35 cellular contexts compared by ENCODE assay signal in the genomic region with DNA sequence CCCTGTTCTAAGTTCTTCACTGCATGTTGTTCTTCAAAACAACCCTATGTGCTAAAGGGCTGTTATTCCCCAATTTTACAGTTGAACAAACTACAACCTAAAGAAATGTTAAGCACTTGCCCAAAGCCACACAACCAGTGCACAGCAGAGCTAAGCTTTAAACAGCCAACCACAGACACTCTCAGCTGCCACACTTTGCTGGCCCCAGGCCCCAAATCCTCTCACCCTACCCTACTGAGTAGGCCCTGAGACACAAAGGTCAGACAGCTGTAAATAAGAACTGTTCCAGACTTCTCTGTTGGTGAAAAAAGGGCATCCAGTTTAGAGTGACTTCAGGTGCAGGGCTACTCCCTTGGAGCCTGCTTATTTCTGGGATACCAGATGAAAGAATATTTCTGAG. TPM values are rescaled to one million over a fixed set of nuclear protein-coding genes. Genes with fewer than 3 reads are reported as not detected.
"Had no signal": no experiment of that assay in that cellular context is flagged by ENCODE, and none has a peak within 500 bp of the region (broad histone marks: within the 10 kb centered on the region; RNA-seq: fewer than 3 reads in every experiment).

No MANE protein-coding gene starts in this region.

- DNase-seq: activated B cell treated with CpG ODN at 0.5 μM for 24 hours; activated CD4-positive, alpha-beta memory T cell treated with anti-CD3 and anti-CD28 coated beads for 36 hours; activated CD4-positive, alpha-beta T cell treated with anti-CD3 and anti-CD28 coated beads for 48 hours; activated CD4-positive, alpha-beta T cell treated with anti-CD3 and anti-CD28 coated beads, Interleukin-2, amount 50 U/mL, for 1 hour; activated CD8-positive, alpha-beta memory T cell treated with anti-CD3 and anti-CD28 coated beads, Interleukin-2, amount 10 ng/mL, durations not matched to agents 7 days and 5 days; activated CD8-positive, alpha-beta memory T cell treated with anti-CD3 and anti-CD28 coated beads, Interleukin-2, amount 50 U/mL, for 4 hours; activated CD8-positive, alpha-beta T cell treated with anti-CD3 and anti-CD28 coated beads, Interleukin-2, amount 10 ng/mL, durations not matched to agents 7 days and 5 days; activated effector memory CD4-positive, alpha-beta T cell treated with anti-CD3 and anti-CD28 coated beads, Interleukin-2, amount 50 U/mL, for 16 hours; activated naive CD4-positive, alpha-beta T cell treated with anti-CD3 and anti-CD28 coated beads for 36 hours; activated naive CD8-positive, alpha-beta T cell treated with anti-CD3 and anti-CD28 coated beads for 36 hours; activated naive CD8-positive, alpha-beta T cell treated with anti-CD3 and anti-CD28 coated beads, Interleukin-2, amount 50 U/mL, for 24 hours; activated T-cell treated with anti-CD3 and anti-CD28 coated beads, Interleukin-2, amount 50 U/mL, for 1 hour; activated T-cell treated with anti-CD3 and anti-CD28 coated beads, Interleukin-2, amount 50 U/mL, for 48 hours; adrenal gland; amygdala; aorta; body of pancreas; caudate nucleus; cortex of kidney; dermis blood vessel endothelial cell; effector CD4-positive, alpha-beta T cell; effector memory CD8-positive, alpha-beta T cell; erythroblast; foreskin keratinocyte; gastrocnemius medialis; SW 1271; T-cell; T-helper 9 cell; WERI-Rb-1 had no signal

- ATAC-seq: activated CD4-positive, CD25-positive, alpha-beta regulatory T cell treated with anti-CD3 and anti-CD28 coated beads, Interleukin-2, amount 50 U/mL, for 24 hours; activated CD8-positive, alpha-beta memory T cell treated with anti-CD3 and anti-CD28 coated beads, Interleukin-2, amount 10 ng/mL, durations not matched to agents 7 days and 5 days; activated CD8-positive, alpha-beta T cell treated with anti-CD3 and anti-CD28 coated beads, Interleukin-2, amount 10 ng/mL, durations not matched to agents 7 days and 5 days; activated naive CD8-positive, alpha-beta T cell treated with anti-CD3 and anti-CD28 coated beads, Interleukin-2, amount 50 U/mL, for 24 hours; body of pancreas; effector memory CD8-positive, alpha-beta T cell; foreskin keratinocyte; gastrocnemius medialis; T-cell had no signal

- H3K4me3 Mint-ChIP-seq: activated B cell treated with CpG ODN at 0.5 μM for 24 hours; activated CD4-positive, alpha-beta memory T cell treated with anti-CD3 and anti-CD28 coated beads for 36 hours; activated CD8-positive, alpha-beta memory T cell treated with anti-CD3 and anti-CD28 coated beads, Interleukin-2, amount 10 ng/mL, durations not matched to agents 7 days and 5 days; activated CD8-positive, alpha-beta T cell treated with anti-CD3 and anti-CD28 coated beads, Interleukin-2, amount 10 ng/mL, durations not matched to agents 7 days and 5 days; activated naive CD4-positive, alpha-beta T cell treated with anti-CD3 and anti-CD28 coated beads for 36 hours; activated naive CD4-positive, alpha-beta T cell treated with anti-CD3 and anti-CD28 coated beads, Interleukin-2, amount 50 U/mL, for 24 hours; activated naive CD8-positive, alpha-beta T cell treated with anti-CD3 and anti-CD28 coated beads for 36 hours; activated naive CD8-positive, alpha-beta T cell treated with anti-CD3 and anti-CD28 coated beads, Interleukin-2, amount 50 U/mL, for 24 hours; activated T-helper 1 cell treated with anti-CD3 and anti-CD28 coated beads, Interleukin-12 subunit alpha, Interleukin-12 subunit beta, Interleukin-2, Interleukin-4 antibody, amounts not matched to agents 30 ng/mL and 10 ng/mL and 1 ng/mL, durations not matched to agents 14 hours and 24 hours and 36 hours; effector memory CD8-positive, alpha-beta T cell; T-cell; T-helper 1 cell treated with Interleukin-12 subunit alpha and Interleukin-12 subunit beta and Interleukin-4 antibody, amounts not matched to agents 30 μg/mL and 1 μg/mL, for 36 hours had no signal

- H3K4me3 ChIP-seq: adrenal gland, body of pancreas, esophagus muscularis mucosa, gastrocnemius medialis had no signal

- H3K27ac ChIP-seq: adrenal gland, body of pancreas, esophagus muscularis mucosa, foreskin keratinocyte, WERI-Rb-1 had no signal

- H3K4me1 Mint-ChIP-seq: activated B cell treated with CpG ODN at 0.5 μM for 24 hours; activated naive CD4-positive, alpha-beta T cell treated with anti-CD3 and anti-CD28 coated beads, Interleukin-2, amount 50 U/mL, for 24 hours; activated naive CD8-positive, alpha-beta T cell treated with anti-CD3 and anti-CD28 coated beads for 36 hours; activated naive CD8-positive, alpha-beta T cell treated with anti-CD3 and anti-CD28 coated beads, Interleukin-2, amount 50 U/mL, for 24 hours; T-cell had no signal

- H3K9me3 ChIP-seq: adrenal gland, body of pancreas, esophagus muscularis mucosa, gastrocnemius medialis had no signal

- H3K9me3 Mint-ChIP-seq: activated B cell treated with CpG ODN at 0.5 μM for 24 hours; activated CD4-positive, alpha-beta memory T cell treated with anti-CD3 and anti-CD28 coated beads for 36 hours; activated naive CD4-positive, alpha-beta T cell treated with anti-CD3 and anti-CD28 coated beads for 36 hours; activated naive CD4-positive, alpha-beta T cell treated with anti-CD3 and anti-CD28 coated beads, Interleukin-2, amount 50 U/mL, for 24 hours; activated naive CD8-positive, alpha-beta T cell treated with anti-CD3 and anti-CD28 coated beads for 36 hours; activated naive CD8-positive, alpha-beta T cell treated with anti-CD3 and anti-CD28 coated beads, Interleukin-2, amount 50 U/mL, for 24 hours; activated T-helper 1 cell treated with anti-CD3 and anti-CD28 coated beads, Interleukin-12 subunit alpha, Interleukin-12 subunit beta, Interleukin-2, Interleukin-4 antibody, amounts not matched to agents 30 ng/mL and 10 ng/mL and 1 ng/mL, durations not matched to agents 14 hours and 24 hours and 36 hours; activated T-helper 2 cell treated with anti-CD3 and anti-CD28 coated beads, Interferon-gamma antibody, Interleukin-2, Interleukin-4, amounts not matched to agents 10 μg/mL and 5 μg/mL and 100 μg/mL, durations not matched to agents 14 hours and 24 hours and 36 hours; effector memory CD8-positive, alpha-beta T cell; T-cell; T-helper 1 cell treated with Interleukin-12 subunit alpha and Interleukin-12 subunit beta and Interleukin-4 antibody, amounts not matched to agents 30 μg/mL and 1 μg/mL, for 36 hours had no signal

- H3K27ac Mint-ChIP-seq: activated B cell treated with CpG ODN at 0.5 μM for 24 hours; activated CD4-positive, alpha-beta memory T cell treated with anti-CD3 and anti-CD28 coated beads for 36 hours; activated CD8-positive, alpha-beta memory T cell treated with anti-CD3 and anti-CD28 coated beads, Interleukin-2, amount 10 ng/mL, durations not matched to agents 7 days and 5 days; activated CD8-positive, alpha-beta T cell treated with anti-CD3 and anti-CD28 coated beads, Interleukin-2, amount 10 ng/mL, durations not matched to agents 7 days and 5 days; activated naive CD4-positive, alpha-beta T cell treated with anti-CD3 and anti-CD28 coated beads for 36 hours; activated naive CD4-positive, alpha-beta T cell treated with anti-CD3 and anti-CD28 coated beads, Interleukin-2, amount 50 U/mL, for 24 hours; activated naive CD8-positive, alpha-beta T cell treated with anti-CD3 and anti-CD28 coated beads for 36 hours; activated naive CD8-positive, alpha-beta T cell treated with anti-CD3 and anti-CD28 coated beads, Interleukin-2, amount 50 U/mL, for 24 hours; activated T-helper 1 cell treated with anti-CD3 and anti-CD28 coated beads, Interleukin-12 subunit alpha, Interleukin-12 subunit beta, Interleukin-2, Interleukin-4 antibody, amounts not matched to agents 30 ng/mL and 10 ng/mL and 1 ng/mL, durations not matched to agents 14 hours and 24 hours and 36 hours; activated T-helper 2 cell treated with anti-CD3 and anti-CD28 coated beads, Interferon-gamma antibody, Interleukin-2, Interleukin-4, amounts not matched to agents 10 μg/mL and 5 μg/mL and 100 μg/mL, durations not matched to agents 14 hours and 24 hours and 36 hours; effector memory CD8-positive, alpha-beta T cell; T-cell; T-helper 1 cell treated with Interleukin-12 subunit alpha and Interleukin-12 subunit beta and Interleukin-4 antibody, amounts not matched to agents 30 μg/mL and 1 μg/mL, for 36 hours had no signal

- H3K36me3 Mint-ChIP-seq: activated CD4-positive, alpha-beta memory T cell treated with anti-CD3 and anti-CD28 coated beads for 36 hours; activated CD8-positive, alpha-beta memory T cell treated with anti-CD3 and anti-CD28 coated beads, Interleukin-2, amount 10 ng/mL, durations not matched to agents 7 days and 5 days; activated naive CD4-positive, alpha-beta T cell treated with anti-CD3 and anti-CD28 coated beads, Interleukin-2, amount 50 U/mL, for 24 hours; activated naive CD8-positive, alpha-beta T cell treated with anti-CD3 and anti-CD28 coated beads for 36 hours; T-cell had no signal

- H3K4me1 ChIP-seq: adrenal gland, body of pancreas, foreskin keratinocyte had no signal

- H3K27me3 Mint-ChIP-seq: activated B cell treated with CpG ODN at 0.5 μM for 24 hours; activated CD4-positive, alpha-beta memory T cell treated with anti-CD3 and anti-CD28 coated beads for 36 hours; activated naive CD4-positive, alpha-beta T cell treated with anti-CD3 and anti-CD28 coated beads, Interleukin-2, amount 50 U/mL, for 24 hours; activated naive CD8-positive, alpha-beta T cell treated with anti-CD3 and anti-CD28 coated beads for 36 hours had no signal

- H3K27me3 ChIP-seq: adrenal gland, body of pancreas, esophagus muscularis mucosa, gastrocnemius medialis had no signal

- H3K36me3 ChIP-seq: adrenal gland, gastrocnemius medialis had no signal

RNA-seq across cellular contexts. Expression of gene ATP1A3, which starts 46.0 kb away (rescaled TPM):
- total RNA-seq: aorta, gastrocnemius medialis had no signal
